In the genomic region with DNA sequence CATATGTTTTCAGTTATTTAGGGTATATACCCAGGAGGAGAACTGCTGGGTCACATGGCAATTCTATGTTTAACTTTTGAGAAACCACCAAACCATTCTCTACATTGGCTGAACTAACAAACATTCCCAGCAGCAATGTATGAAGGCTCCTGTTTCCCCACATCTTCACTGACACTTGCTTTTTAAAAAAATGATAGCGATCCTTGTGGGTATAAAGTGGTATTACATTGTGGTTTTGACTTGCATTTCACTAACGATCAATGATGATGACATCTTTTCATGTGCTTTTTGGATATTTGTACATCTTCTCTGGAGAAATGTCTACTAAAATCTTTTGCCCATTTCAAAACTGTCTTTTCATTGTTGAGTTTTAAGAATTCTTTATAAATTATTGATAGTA, we compare ENCODE assay signal across 9 cellular contexts. TPM values are rescaled to one million over a fixed set of nuclear protein-coding genes. Genes with fewer than 3 reads are reported as not detected.
DNase-seq lines count a peak whose midpoint lies in the region; ATAC-seq and TF ChIP-seq lines count a peak whose summit lies in the region.
"Had no signal": no experiment of that assay in that cellular context is flagged by ENCODE, and none has a peak within 500 bp of the region (broad histone marks: within the 10 kb centered on the region; RNA-seq: fewer than 3 reads in every experiment).

No MANE protein-coding gene starts in this region.

- CTCF ChIA-PET in MCF 10A (lab: Yijun Ruan, JAX): no interaction called here

- H3K27me3 Mint-ChIP-seq in activated T-helper 17 cell treated with anti-CD3 and anti-CD28 coated beads, Interleukin-2, amount 50 U/mL, for 72 hours: no peaks in the 10 kb centered on the region
- H3K27me3 Mint-ChIP-seq in natural killer cell (ENCODE audit: low read depth in 2 of 2) (no peaks in the 10 kb centered on the region), MCF 10A (ENCODE audit: insufficient read depth, unreplicated experiment) (no peaks in the 10 kb centered on the region)

- no peaks in the 10 kb centered on the region for H3K9me3 Mint-ChIP-seq in activated T-helper 17 cell treated with anti-CD3 and anti-CD28 coated beads, Interleukin-2, amount 50 U/mL, for 72 hours
- no peaks in the 10 kb centered on the region for H3K9me3 Mint-ChIP-seq in natural killer cell
- no peaks in the 10 kb centered on the region for H3K9me3 Mint-ChIP-seq in MCF 10A (ENCODE audit: unreplicated experiment)

- H3K27ac ChIP-seq in KMS-11: no peak overlapping the region
- H3K27ac ChIP-seq: uterus had no signal

- H4K20me1 ChIP-seq in KMS-11 (ENCODE audit: insufficient read depth): no peaks in the 10 kb centered on the region

- no peak overlapping the region for H3K4me3 Mint-ChIP-seq in activated T-helper 17 cell treated with anti-CD3 and anti-CD28 coated beads, Interleukin-2, amount 50 U/mL, for 72 hours
- H3K4me3 Mint-ChIP-seq in natural killer cell: no peak overlapping the region
- no peak overlapping the region for H3K4me3 Mint-ChIP-seq in MCF 10A (ENCODE audit: unreplicated experiment)

- H3K4me2 ChIP-seq in KMS-11: peak overlapping the region; percentile 5; the same call in 1 of the 2 replicates

- peaks cover 11% of the 10 kb centered on the region for H3K4me1 Mint-ChIP-seq in activated T-helper 17 cell treated with anti-CD3 and anti-CD28 coated beads, Interleukin-2, amount 50 U/mL, for 72 hours
- H3K4me1 Mint-ChIP-seq in natural killer cell: no peaks in the 10 kb centered on the region
- H3K4me1 Mint-ChIP-seq in MCF 10A (ENCODE audit: insufficient read depth, unreplicated experiment): no peaks in the 10 kb centered on the region

- no peaks in the 10 kb centered on the region for H3K36me3 ChIP-seq in KMS-11 (ENCODE audit: insufficient read depth)
- H3K36me3 ChIP-seq: uterus had no signal

- no peak overlapping the region for H3K9ac ChIP-seq in KMS-11

- ATAC-seq in activated T-helper 17 cell treated with anti-CD3 and anti-CD28 coated beads, Interleukin-2, amount 50 U/mL, for 72 hours (replicated peaks): no peak
- peak in 2 of 3 donors; percentile 46 to 58 for ATAC-seq in natural killer cell
- ATAC-seq in GM18511 (IDR thresholded peaks at IDR 0.05; ENCODE audit: unreplicated experiment): no peak

- H3K79me2 ChIP-seq in KMS-11 (ENCODE audit: insufficient read depth, low read depth): no peaks in the 10 kb centered on the region

- BruUV-seq in MCF 10A (replicated peaks; lab: Mats Ljungman, UMichigan): no TSS peak

- intact Hi-C loops in natural killer cell (cut with micrococcal nuclease) (no loop called here), MCF 10A (cut with micrococcal nuclease) (no loop called here)

- no peak overlapping the region for H3K4me3 ChIP-seq in KMS-11 (IDR thresholded peaks at IDR 0.05; ENCODE audit: insufficient read depth, low read depth, low read length)
- H3K4me3 ChIP-seq: uterus had no signal

- POLR2A ChIA-PET in MCF 10A (lab: Yijun Ruan, JAX): interaction anchor here (1.4 kb wide), 1 partner anchor 10 kb away, joined by 4 read pairs; no protein-coding TSS in a partner anchor

- peaks cover 10% of the 10 kb centered on the region for H3K4me1 ChIP-seq in KMS-11 (ENCODE audit: low read depth, poor library complexity, severe bottlenecking)
- H3K4me1 ChIP-seq: uterus had no signal

- TF ChIP-seq CTCF in KMS-11 (conservative IDR thresholded peaks at IDR 0.05; ENCODE audit: low read depth, low read length) (peak; percentile 51), natural killer cell (IDR thresholded peaks at IDR 0.05) (peak; percentile 50), MCF 10A (IDR thresholded peaks at IDR 0.05; ENCODE audit: unreplicated experiment) (no peak)

- H3K27ac Mint-ChIP-seq in activated T-helper 17 cell treated with anti-CD3 and anti-CD28 coated beads, Interleukin-2, amount 50 U/mL, for 72 hours: peak overlapping the region; percentile 30
- H3K27ac Mint-ChIP-seq in natural killer cell (no peak overlapping the region), MCF 10A (ENCODE audit: low read depth, unreplicated experiment) (no peak overlapping the region)

- H2AFZ ChIP-seq in KMS-11 (ENCODE audit: low read depth): no peak overlapping the region

- peaks cover 51% of the 10 kb centered on the region for H3K36me3 Mint-ChIP-seq in activated T-helper 17 cell treated with anti-CD3 and anti-CD28 coated beads, Interleukin-2, amount 50 U/mL, for 72 hours (ENCODE audit: low read depth)
- H3K36me3 Mint-ChIP-seq in natural killer cell (peaks cover 5% of the 10 kb centered on the region), MCF 10A (ENCODE audit: insufficient read depth, unreplicated experiment) (peaks cover 31% of the 10 kb centered on the region)

- H3K27me3 ChIP-seq in KMS-11 (ENCODE audit: insufficient read depth, low read depth): no peaks in the 10 kb centered on the region
- H3K27me3 ChIP-seq: uterus had no signal

- DNase-seq in GF-D8 (lab: John Stamatoyannopoulos, UW) (peak; percentile 60), natural killer cell (no peak), NCI-H526 (lab: John Stamatoyannopoulos, UW) (no peak), MCF 10A (ENCODE audit: unreplicated experiment) (no peak)
- DNase-seq: DMS53, uterus had no signal

RNA-seq across cellular contexts. Expression of a gene that starts 51.2 kb away (rescaled TPM):
- 100 to 1,000 TPM in 1 of 2 donors, 10 to 100 TPM in 1; 74.3 to 119 TPM for total RNA-seq in activated T-helper 17 cell treated with anti-CD3 and anti-CD28 coated beads, Interleukin-2, amount 50 U/mL, for 72 hours
- total RNA-seq in natural killer cell: 10 to 100 TPM; 70.9 to 77.0 (median 71.0) TPM
- 97.0 and 110 TPM in 2 replicates for total RNA-seq in MCF 10A (2022)

RNA-seq across cellular contexts. Expression of a gene that starts 51.5 kb away (rescaled TPM):
- 10 to 100 TPM; 44.0 to 48.6 TPM for total RNA-seq in activated T-helper 17 cell treated with anti-CD3 and anti-CD28 coated beads, Interleukin-2, amount 50 U/mL, for 72 hours
- total RNA-seq in natural killer cell (10 to 100 TPM; 26.0 to 35.2 (median 29.3) TPM), MCF 10A (2022) (26.3 and 31.6 TPM in 2 replicates)

Comparison
In these comparisons a context has a peak if more than half of its experiments do, and no peak if none do; other contexts are left out.
1. ATAC-seq: peak in natural killer cell (2 of 3); none in activated T-helper 17 cell treated with anti-CD3 and anti-CD28 coated beads, Interleukin-2, amount 50 U/mL, for 72 hours (single experiment) and GM18511 (single experiment).